ENCODE assay signal across 16 cellular contexts in the genomic region with DNA sequence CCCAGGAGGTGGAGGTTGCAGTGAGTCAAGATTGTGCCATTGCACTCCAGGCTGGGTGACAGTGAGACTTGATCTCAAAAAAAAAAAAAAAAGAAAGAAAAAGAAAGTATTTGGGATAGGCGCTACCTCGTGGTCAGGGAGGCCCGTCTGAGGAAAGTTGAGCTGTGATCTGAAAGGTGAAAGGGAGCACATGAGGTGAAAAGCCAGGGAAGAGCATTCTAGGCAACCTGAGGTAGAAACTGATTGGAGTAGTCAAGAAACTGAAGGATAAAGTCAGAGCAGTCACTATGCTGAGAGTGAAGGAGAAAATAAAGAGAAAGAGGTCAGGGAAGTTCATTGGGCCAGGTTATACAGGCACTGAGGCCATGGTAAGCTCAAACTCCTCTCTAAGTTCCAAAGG.
"Had no signal": no experiment of that assay in that cellular context is flagged by ENCODE, and none has a peak within 500 bp of the region (broad histone marks: within the 10 kb centered on the region; RNA-seq: fewer than 3 reads in every experiment).

No MANE protein-coding gene starts in this region.

- H3K36me3 ChIP-seq: uterus had no signal

- DNase-seq: activated CD4-positive, alpha-beta T cell treated with anti-CD3 and anti-CD28 coated beads, Interleukin-2, amount 10 ng/mL, durations not matched to agents 24 days and 14 days; activated naive CD4-positive, alpha-beta T cell; activated T-cell treated with anti-CD3 and anti-CD28 coated beads, Interleukin-2, amount 50 U/mL, for 1 hour; aorta; effector memory CD4-positive, alpha-beta T cell; heart left ventricle; left ventricle myocardium inferior; mesenchymal stem cell; pancreas; stimulated activated CD4-positive, alpha-beta T cell treated with anti-CD3 and anti-CD28 coated beads, Interleukin-12 subunit alpha, Interleukin-12 subunit beta, amount 100 ng/mL, for 4 hours; stimulated activated CD4-positive, alpha-beta T cell treated with anti-CD3 and anti-CD28 coated beads, Interleukin-2, amount 100 ng/mL, for 48 hours; stomach; thyroid gland; uterus had no signal

- H3K27ac ChIP-seq: coronary artery, heart left ventricle, left ventricle myocardium inferior, pancreas, thyroid gland, uterus had no signal

- H3K4me3 ChIP-seq: coronary artery, heart left ventricle, left ventricle myocardium inferior, pancreas, stomach, thyroid gland, uterus had no signal

- H3K4me1 ChIP-seq: pancreas, thyroid gland, uterus had no signal

- H3K9me3 ChIP-seq: heart left ventricle, left ventricle myocardium inferior, pancreas, stomach, thyroid gland, uterus had no signal

- H3K27me3 ChIP-seq: heart left ventricle, pancreas, stomach, thyroid gland, uterus had no signal

- H3K4me3 Mint-ChIP-seq: activated CD4-positive, alpha-beta T cell treated with anti-CD3 and anti-CD28 coated beads, Interleukin-2, amount 10 ng/mL, durations not matched to agents 24 days and 14 days; WTC11 had no signal

- H3K27ac Mint-ChIP-seq: WTC11 had no signal

- H3K27me3 Mint-ChIP-seq: activated CD4-positive, alpha-beta T cell treated with anti-CD3 and anti-CD28 coated beads, Interleukin-2, amount 10 ng/mL, durations not matched to agents 24 days and 14 days had no signal

- H3K4me1 Mint-ChIP-seq: WTC11 had no signal

- H3K9me3 Mint-ChIP-seq: activated CD4-positive, alpha-beta T cell treated with anti-CD3 and anti-CD28 coated beads, Interleukin-2, amount 10 ng/mL, durations not matched to agents 24 days and 14 days; WTC11 had no signal
